ENCODE assay signal across 9 cellular contexts in the genomic region with DNA sequence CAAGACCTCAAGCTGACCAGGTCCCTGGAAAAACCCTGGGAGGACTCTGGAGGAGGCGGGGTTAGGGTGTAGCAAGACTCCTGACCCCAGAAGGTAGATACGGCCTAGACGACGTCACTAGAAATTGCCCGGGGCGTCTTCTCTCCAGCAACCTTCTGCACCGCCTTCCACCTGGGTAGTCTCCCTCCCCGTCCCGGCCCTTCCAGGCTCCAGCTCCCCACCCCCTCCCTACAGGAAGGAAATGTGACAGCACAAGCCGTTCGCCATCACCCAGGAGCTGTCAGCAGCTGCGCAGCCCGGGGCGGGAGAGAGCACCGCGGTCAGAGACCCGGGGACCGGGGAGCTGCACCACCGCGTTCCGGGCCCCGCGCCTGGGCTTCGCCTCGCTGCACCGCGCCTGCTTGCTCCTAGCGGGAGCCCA. TPM values are rescaled to one million over a fixed set of nuclear protein-coding genes. Genes with fewer than 3 reads are reported as not detected.
DNase-seq lines count a peak whose midpoint lies in the region; ATAC-seq and TF ChIP-seq lines count a peak whose summit lies in the region.
"Had no signal": no experiment of that assay in that cellular context is flagged by ENCODE, and none has a peak within 500 bp of the region (broad histone marks: within the 10 kb centered on the region; RNA-seq: fewer than 3 reads in every experiment).

No MANE protein-coding gene starts in this region.

- 22 to 33% methylated on average over 3 to 8 of the region's 28 CpGs for WGBS in esophagus squamous epithelium, 2 donors

- H3K9me3 ChIP-seq in esophagus squamous epithelium = no peaks in the 10 kb centered on the region

- H3K36me3 Mint-ChIP-seq in T-cell = no peaks in the 10 kb centered on the region

- DNase-seq in HK-2 (ENCODE audit: unreplicated experiment) (peak; percentile 74), T-cell (no peak), retina (peak; percentile 77), esophagus squamous epithelium (lab: John Stamatoyannopoulos, UW) (no peak), GM03348 (ENCODE audit: low spot score) (no peak)
- DNase-seq: activated CD8-positive, alpha-beta memory T cell treated with anti-CD3 and anti-CD28 coated beads, Interleukin-2, amount 50 U/mL, for 48 hours; HCEC 1CT had no signal

- intact Hi-C loops in esophagus squamous epithelium (cut with DNase I) = no loop called here

- CTCF ChIA-PET in T-cell (lab: Charles Lee) = no interaction called here

- POLR2A ChIA-PET in T-cell (lab: Charles Lee) = no interaction called here

- peaks cover 8 to 25% (median 18%) of the 10 kb centered on the region in 3 donors for H3K4me1 Mint-ChIP-seq in T-cell

- peak overlapping the region; percentile 35 for H3K4me3 ChIP-seq in iPS-11a (ENCODE audit: low read depth, low read length)
- peak overlapping the region in 2 of 4 donors; percentile 47 to 71 for H3K4me3 ChIP-seq in esophagus squamous epithelium

- peak overlapping the region in 2 of 3 donors; percentile 72 to 73 for H3K4me3 Mint-ChIP-seq in T-cell

- TF ChIP-seq POLR2A in esophagus squamous epithelium (IDR thresholded peaks at IDR 0.05) = no peak

- no peaks in the 10 kb centered on the region for H3K9me3 Mint-ChIP-seq in T-cell

- peaks cover 43 to 61% of the 10 kb centered on the region in 2 donors for H3K27me3 Mint-ChIP-seq in T-cell

- peak overlapping the region in 1 of 4 donors; percentile 82 for H3K27ac ChIP-seq in esophagus squamous epithelium

- H3K4me1 ChIP-seq in esophagus squamous epithelium = peaks cover 23 to 43% (median 29%) of the 10 kb centered on the region in 3 donors

- H3K27ac Mint-ChIP-seq in T-cell = no peak overlapping the region

- peaks cover 0 to 73% (median 0%) of the 10 kb centered on the region in 4 donors for H3K27me3 ChIP-seq in esophagus squamous epithelium

- no peaks in the 10 kb centered on the region for H3K36me3 ChIP-seq in esophagus squamous epithelium

- no peak for TF ChIP-seq CTCF in esophagus squamous epithelium (IDR thresholded peaks at IDR 0.05)

- no peak for ATAC-seq in T-cell (replicated peaks in 1 of 4)
- no peak for ATAC-seq in HG03139 (IDR thresholded peaks at IDR 0.05; ENCODE audit: unreplicated experiment)

RNA-seq across cellular contexts. Expression of a gene that starts 20.0 kb away (rescaled TPM):
- total RNA-seq in T-cell (not detected), esophagus squamous epithelium (10 to 100 TPM in 2 of 4 donors, 1 to 10 TPM in 2; 6.9 to 16.8 (median 11.5) TPM)

Comparison
In these comparisons a context has a peak if more than half of its experiments do, and no peak if none do; other contexts are left out.
1. DNase-seq: peak in HK-2 (single experiment) and retina (single experiment); none in T-cell (0 of 34), esophagus squamous epithelium (single experiment) and GM03348 (single experiment).
2. RNA of a gene that starts 20.0 kb away (total RNA-seq): 6.9 to 16.8 TPM in esophagus squamous epithelium; not detected in T-cell; every median in the first group is over 4 times any median in the second.